In the genomic region with DNA sequence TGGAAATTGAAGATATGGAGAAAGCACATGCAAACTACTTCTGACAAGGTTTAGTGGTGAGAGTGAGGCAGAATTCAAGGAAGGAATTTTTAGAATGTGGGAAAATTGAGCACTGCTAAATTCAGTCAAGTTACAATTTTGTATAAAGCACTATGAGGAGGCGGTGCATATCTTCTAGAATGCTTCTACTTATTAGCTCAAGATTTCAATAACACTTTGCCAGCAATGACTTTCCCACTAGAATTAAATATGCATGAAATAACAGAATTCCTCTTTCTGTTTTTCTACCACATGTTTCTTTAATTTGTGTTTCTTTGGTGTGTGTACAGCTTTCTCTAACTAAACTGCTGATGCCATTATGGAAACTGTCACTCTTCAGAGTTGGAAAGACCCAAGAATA, we compare ENCODE assay signal across 28 cellular contexts.
"Had no signal": no experiment of that assay in that cellular context is flagged by ENCODE, and none has a peak within 500 bp of the region (broad histone marks: within the 10 kb centered on the region; RNA-seq: fewer than 3 reads in every experiment).

No MANE protein-coding gene starts in this region.

- H3K9me3 ChIP-seq: colonic mucosa, esophagus muscularis mucosa, gastroesophageal sphincter, heart left ventricle, left lung, neutrophil, prostate gland, sigmoid colon, stomach, tibial artery, upper lobe of left lung had no signal

- H3K4me1 Mint-ChIP-seq: central memory CD8-positive, alpha-beta T cell; naive thymus-derived CD4-positive, alpha-beta T cell; stimulated activated effector memory CD8-positive, alpha-beta T cell treated with anti-CD3 and anti-CD28 coated beads, Interleukin-12 subunit alpha, Interleukin-12 subunit beta, amount 100 ng/mL, for 72 hours had no signal

- H3K4me1 ChIP-seq: colonic mucosa, prostate gland, upper lobe of left lung had no signal

- DNase-seq: colonic mucosa; effector CD8-positive, alpha-beta T cell; endodermal cell; foreskin fibroblast; heart left ventricle; kidney; left cardiac atrium; left lung; mesenchymal stem cell; naive thymus-derived CD4-positive, alpha-beta T cell; right cardiac atrium; sigmoid colon; stimulated activated CD4-positive, alpha-beta T cell treated with anti-CD3 and anti-CD28 coated beads, Interleukin-2, amount 100 ng/mL, for 24 hours; stimulated activated CD4-positive, alpha-beta T cell treated with anti-CD3 and anti-CD28 coated beads, Interleukin-4, amount 100 ng/mL, for 24 hours; stimulated activated naive CD4-positive, alpha-beta T cell treated with Interleukin-2 at 50 U/mL for 16 hours; stomach; tibial artery; upper lobe of left lung had no signal

- H3K27ac ChIP-seq: colonic mucosa, esophagus muscularis mucosa, gastroesophageal sphincter, hepatocyte, neutrophil, prostate gland, sigmoid colon, stomach, tibial artery, upper lobe of left lung had no signal

- ATAC-seq: gastroesophageal sphincter; heart left ventricle; left cardiac atrium; left lung; naive thymus-derived CD4-positive, alpha-beta T cell; right cardiac atrium; stimulated activated effector memory CD8-positive, alpha-beta T cell treated with anti-CD3 and anti-CD28 coated beads, Interleukin-12 subunit alpha, Interleukin-12 subunit beta, amount 100 ng/mL, for 72 hours had no signal

- H3K4me3 Mint-ChIP-seq: central memory CD8-positive, alpha-beta T cell; dendritic cell treated with granulocyte-macrophage colony-stimulating factor and Interleukin-4, amounts not matched to agents 40 ng/mL and 50 ng/mL, for 4 days; endodermal cell; mesothelial cell of epicardium; naive thymus-derived CD4-positive, alpha-beta T cell; neural crest cell; stimulated activated effector memory CD8-positive, alpha-beta T cell treated with anti-CD3 and anti-CD28 coated beads, Interleukin-12 subunit alpha, Interleukin-12 subunit beta, amount 100 ng/mL, for 72 hours had no signal

- H3K27me3 Mint-ChIP-seq: central memory CD8-positive, alpha-beta T cell; dendritic cell treated with granulocyte-macrophage colony-stimulating factor and Interleukin-4, amounts not matched to agents 40 ng/mL and 50 ng/mL, for 4 days; naive thymus-derived CD4-positive, alpha-beta T cell had no signal

- H3K79me2 ChIP-seq: hepatocyte had no signal

- H3K36me3 Mint-ChIP-seq: stimulated activated effector memory CD8-positive, alpha-beta T cell treated with anti-CD3 and anti-CD28 coated beads, Interleukin-12 subunit alpha, Interleukin-12 subunit beta, amount 100 ng/mL, for 72 hours had no signal

- H3K36me3 ChIP-seq: colonic mucosa, left lung, neutrophil, prostate gland, sigmoid colon, stomach, tibial artery, upper lobe of left lung had no signal

- H3K9me3 Mint-ChIP-seq: central memory CD8-positive, alpha-beta T cell; dendritic cell treated with granulocyte-macrophage colony-stimulating factor and Interleukin-4, amounts not matched to agents 40 ng/mL and 50 ng/mL, for 4 days; mesothelial cell of epicardium; stimulated activated effector memory CD8-positive, alpha-beta T cell treated with anti-CD3 and anti-CD28 coated beads, Interleukin-12 subunit alpha, Interleukin-12 subunit beta, amount 100 ng/mL, for 72 hours had no signal

- H3K27me3 ChIP-seq: colonic mucosa, esophagus muscularis mucosa, gastroesophageal sphincter, heart left ventricle, hepatocyte, left lung, neutrophil, sigmoid colon, stomach, tibial artery, upper lobe of left lung had no signal

- H3K4me3 ChIP-seq: colonic mucosa, esophagus muscularis mucosa, gastroesophageal sphincter, heart left ventricle, hepatocyte, left lung, prostate gland, sigmoid colon, stomach, tibial artery, upper lobe of left lung had no signal

- H3K27ac Mint-ChIP-seq: dendritic cell treated with granulocyte-macrophage colony-stimulating factor and Interleukin-4, amounts not matched to agents 40 ng/mL and 50 ng/mL, for 4 days; endodermal cell; mesothelial cell of epicardium; naive thymus-derived CD4-positive, alpha-beta T cell; stimulated activated effector memory CD8-positive, alpha-beta T cell treated with anti-CD3 and anti-CD28 coated beads, Interleukin-12 subunit alpha, Interleukin-12 subunit beta, amount 100 ng/mL, for 72 hours had no signal

- H2AFZ ChIP-seq: hepatocyte had no signal

- H3K4me2 ChIP-seq: hepatocyte had no signal
